16 cellular contexts compared by ENCODE assay signal in the genomic region with DNA sequence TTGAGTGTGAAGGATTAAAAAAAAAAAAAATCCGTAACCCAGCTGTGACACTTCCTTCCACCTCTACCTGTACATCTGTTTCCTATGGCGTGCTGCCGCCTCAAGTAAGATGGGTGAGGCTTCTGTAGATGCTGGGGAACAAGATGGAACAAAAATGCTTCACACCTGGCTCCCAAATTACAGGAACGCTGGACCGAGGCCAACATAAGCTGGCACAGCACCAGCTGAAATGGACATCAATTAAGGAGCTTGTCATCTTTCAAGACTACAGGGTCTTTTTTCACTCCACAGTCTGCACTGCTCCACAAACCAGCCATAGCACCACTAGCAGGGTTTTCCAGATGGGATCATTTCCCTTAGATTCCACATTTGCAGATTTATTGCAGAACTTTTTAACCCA.
DNase-seq lines count a peak whose midpoint lies in the region; ATAC-seq and TF ChIP-seq lines count a peak whose summit lies in the region.
"Had no signal": no experiment of that assay in that cellular context is flagged by ENCODE, and none has a peak within 500 bp of the region (broad histone marks: within the 10 kb centered on the region; RNA-seq: fewer than 3 reads in every experiment).

No MANE protein-coding gene starts in this region.

- no peak overlapping the region for H3K27ac ChIP-seq in lower lobe of right lung
- H3K27ac ChIP-seq: C4-2B had no signal

- intact Hi-C loops in lower lobe of right lung (cut with DNase I) = no loop called here

- peaks cover 5% of the 10 kb centered on the region for H3K4me1 ChIP-seq in lower lobe of right lung

- H3K9me3 ChIP-seq in lower lobe of right lung = no peaks in the 10 kb centered on the region
- H3K9me3 ChIP-seq: Caco-2 had no signal

- no peaks in the 10 kb centered on the region for H3K27me3 Mint-ChIP-seq in activated naive CD8-positive, alpha-beta T cell treated with anti-CD3 and anti-CD28 coated beads for 36 hours
- no peaks in the 10 kb centered on the region for H3K27me3 Mint-ChIP-seq in activated naive CD8-positive, alpha-beta T cell treated with anti-CD3 and anti-CD28 coated beads, Interleukin-2, amount 50 U/mL, for 24 hours
- H3K27me3 Mint-ChIP-seq in chondrocyte (ENCODE audit: low read depth) = no peaks in the 10 kb centered on the region
- H3K27me3 Mint-ChIP-seq: T-helper 17 cell had no signal

- H3K9me3 Mint-ChIP-seq in activated naive CD8-positive, alpha-beta T cell treated with anti-CD3 and anti-CD28 coated beads for 36 hours = no peaks in the 10 kb centered on the region
- H3K9me3 Mint-ChIP-seq in activated naive CD8-positive, alpha-beta T cell treated with anti-CD3 and anti-CD28 coated beads, Interleukin-2, amount 50 U/mL, for 24 hours = no peaks in the 10 kb centered on the region
- H3K9me3 Mint-ChIP-seq in chondrocyte (ENCODE audit: low read depth) = no peaks in the 10 kb centered on the region

- no peak for ATAC-seq in activated naive CD8-positive, alpha-beta T cell treated with anti-CD3 and anti-CD28 coated beads, Interleukin-2, amount 50 U/mL, for 24 hours
- ATAC-seq in lower lobe of right lung = no peak
- ATAC-seq: T-helper 17 cell had no signal

- peaks cover 22% of the 10 kb centered on the region for H3K36me3 ChIP-seq in lower lobe of right lung

- peaks cover 20% of the 10 kb centered on the region for H3K36me3 Mint-ChIP-seq in activated naive CD8-positive, alpha-beta T cell treated with anti-CD3 and anti-CD28 coated beads for 36 hours
- peaks cover 6% of the 10 kb centered on the region for H3K36me3 Mint-ChIP-seq in activated naive CD8-positive, alpha-beta T cell treated with anti-CD3 and anti-CD28 coated beads, Interleukin-2, amount 50 U/mL, for 24 hours (ENCODE audit: low read depth)
- peaks cover 24% of the 10 kb centered on the region for H3K36me3 Mint-ChIP-seq in chondrocyte (ENCODE audit: low read depth)

- H3K4me3 ChIP-seq in lower lobe of right lung = no peak overlapping the region

- peak overlapping the region; percentile 19 for H3K27ac Mint-ChIP-seq in activated naive CD8-positive, alpha-beta T cell treated with anti-CD3 and anti-CD28 coated beads for 36 hours
- H3K27ac Mint-ChIP-seq in activated naive CD8-positive, alpha-beta T cell treated with anti-CD3 and anti-CD28 coated beads, Interleukin-2, amount 50 U/mL, for 24 hours = no peak overlapping the region
- H3K27ac Mint-ChIP-seq in chondrocyte (ENCODE audit: unreplicated experiment) = no peak overlapping the region
- H3K27ac Mint-ChIP-seq: T-helper 17 cell had no signal

- no peak for DNase-seq in activated naive CD8-positive, alpha-beta T cell treated with anti-CD3 and anti-CD28 coated beads for 36 hours
- DNase-seq in activated naive CD8-positive, alpha-beta T cell treated with anti-CD3 and anti-CD28 coated beads, Interleukin-2, amount 50 U/mL, for 24 hours = no peak
- DNase-seq in NCI-H2171 treated with DMSO at 0.1 percent for 48 hours (lab: John Stamatoyannopoulos, UW) = peak; percentile 86
- DNase-seq in SHP77 treated with DMSO at 0.1 percent for 48 hours (lab: John Stamatoyannopoulos, UW) = peak; percentile 37
- DNase-seq in NCI-H2107 treated with DMSO at 0.1 percent for 48 hours (lab: John Stamatoyannopoulos, UW; ENCODE audit: unreplicated experiment) = no peak
- DNase-seq in lower lobe of right lung = no peak
- DNase-seq in activated CD4-positive, CD25-positive, alpha-beta regulatory T cell (lab: John Stamatoyannopoulos, UW) = no peak
- no peak for DNase-seq in chondrocyte (ENCODE audit: low spot score)
- DNase-seq: Caco-2, DMS153, H7, NCI-H1048, NCI-H446, SIG-M5, T-helper 17 cell had no signal

- H3K4me1 Mint-ChIP-seq in activated naive CD8-positive, alpha-beta T cell treated with anti-CD3 and anti-CD28 coated beads for 36 hours = peaks cover 22% of the 10 kb centered on the region
- peaks cover 10% of the 10 kb centered on the region for H3K4me1 Mint-ChIP-seq in activated naive CD8-positive, alpha-beta T cell treated with anti-CD3 and anti-CD28 coated beads, Interleukin-2, amount 50 U/mL, for 24 hours
- H3K4me1 Mint-ChIP-seq in chondrocyte (ENCODE audit: low read depth) = peaks cover 10% of the 10 kb centered on the region

- no peak overlapping the region for H3K4me3 Mint-ChIP-seq in activated naive CD8-positive, alpha-beta T cell treated with anti-CD3 and anti-CD28 coated beads for 36 hours
- no peak overlapping the region for H3K4me3 Mint-ChIP-seq in activated naive CD8-positive, alpha-beta T cell treated with anti-CD3 and anti-CD28 coated beads, Interleukin-2, amount 50 U/mL, for 24 hours
- no peak overlapping the region for H3K4me3 Mint-ChIP-seq in chondrocyte (ENCODE audit: unreplicated experiment)
- H3K4me3 Mint-ChIP-seq: T-helper 17 cell had no signal

- no peaks in the 10 kb centered on the region for H3K27me3 ChIP-seq in lower lobe of right lung (ENCODE audit: low read depth)

- TF ChIP-seq CTCF in lower lobe of right lung (IDR thresholded peaks at IDR 0.05) = no peak
- TF ChIP-seq CTCF in chondrocyte (IDR thresholded peaks at IDR 0.05) = no peak

Comparison
In these comparisons a context has a peak if more than half of its experiments do, and no peak if none do; other contexts are left out.
1. DNase-seq: peak in NCI-H2171 treated with DMSO at 0.1 percent for 48 hours (single experiment) and SHP77 treated with DMSO at 0.1 percent for 48 hours (single experiment); none in activated naive CD8-positive, alpha-beta T cell treated with anti-CD3 and anti-CD28 coated beads for 36 hours (single experiment), activated naive CD8-positive, alpha-beta T cell treated with anti-CD3 and anti-CD28 coated beads, Interleukin-2, amount 50 U/mL, for 24 hours (single experiment), NCI-H2107 treated with DMSO at 0.1 percent for 48 hours (single experiment), lower lobe of right lung (single experiment), activated CD4-positive, CD25-positive, alpha-beta regulatory T cell (0 of 4) and chondrocyte (single experiment).